27 cellular contexts compared by ENCODE assay signal in genomic region chr5:178242416-178242815, GRCh38. TPM values are rescaled to one million over a fixed set of nuclear protein-coding genes. Genes with fewer than 3 reads are reported as not detected.
A peak's percentile ranks its signal among the peaks of the same experiment; 100 is the strongest.
DNase-seq lines count a peak whose midpoint lies in the region; ATAC-seq and TF ChIP-seq lines count a peak whose summit lies in the region.
"Had no signal": no experiment of that assay in that cellular context is flagged by ENCODE, and none has a peak within 500 bp of the region (broad histone marks: within the 10 kb centered on the region; RNA-seq: fewer than 3 reads in every experiment).

No MANE protein-coding gene starts in this region.

- H3K27me3 ChIP-seq in right cardiac atrium (ENCODE audit: control insufficient read depth, insufficient read depth): no peaks in the 10 kb centered on the region
- H3K27me3 ChIP-seq: gastrocnemius medialis, vagina had no signal

- POLR2A ChIA-PET in activated CD4-positive, alpha-beta memory T cell treated with anti-CD3 and anti-CD28 coated beads, Interleukin-2, amount 10 ng/mL, durations not matched to agents 7 days and 5 days (lab: Charles Lee): no interaction called here
- POLR2A ChIA-PET in activated CD4-positive, alpha-beta memory T cell treated with anti-CD3 and anti-CD28 coated beads for 36 hours (lab: Charles Lee): no interaction called here
- POLR2A ChIA-PET in activated CD8-positive, alpha-beta T cell treated with anti-CD3 and anti-CD28 coated beads for 36 hours (lab: Charles Lee): interaction anchor here (1.5 to 21.3 kb wide), 2 partner anchors 8 to 30 kb away, joined by 4 to 431 read pairs; partner anchors contain the start of gene HNRNPAB

- CTCF ChIA-PET in activated CD4-positive, alpha-beta memory T cell treated with anti-CD3 and anti-CD28 coated beads, Interleukin-2, amount 10 ng/mL, durations not matched to agents 7 days and 5 days (lab: Charles Lee): no interaction called here
- CTCF ChIA-PET in activated CD4-positive, alpha-beta memory T cell treated with anti-CD3 and anti-CD28 coated beads for 36 hours (lab: Charles Lee): no interaction called here
- CTCF ChIA-PET in activated CD8-positive, alpha-beta T cell treated with anti-CD3 and anti-CD28 coated beads for 36 hours (lab: Charles Lee): no interaction called here

- whole genome bisulfite sequencing in right cardiac atrium: 60% methylated on average over 10 of the region's 10 CpGs

- no peaks in the 10 kb centered on the region for H3K27me3 Mint-ChIP-seq in activated CD4-positive, alpha-beta memory T cell treated with anti-CD3 and anti-CD28 coated beads, Interleukin-2, amount 10 ng/mL, durations not matched to agents 7 days and 5 days
- H3K27me3 Mint-ChIP-seq in activated CD4-positive, alpha-beta memory T cell treated with anti-CD3 and anti-CD28 coated beads for 36 hours: no peaks in the 10 kb centered on the region
- H3K27me3 Mint-ChIP-seq in activated CD8-positive, alpha-beta T cell treated with anti-CD3 and anti-CD28 coated beads for 36 hours: no peaks in the 10 kb centered on the region
- H3K27me3 Mint-ChIP-seq: activated CD4-positive, alpha-beta T cell treated with anti-CD3 and anti-CD28 coated beads for 36 hours; effector memory CD8-positive, alpha-beta T cell had no signal

- TF ChIP-seq CTCF in activated CD8-positive, alpha-beta T cell treated with anti-CD3 and anti-CD28 coated beads for 36 hours (IDR thresholded peaks at IDR 0.05): no peak

- no peak overlapping the region for H3K4me3 ChIP-seq in right cardiac atrium (ENCODE audit: low read length)
- H3K4me3 ChIP-seq: esophagus muscularis mucosa, gastrocnemius medialis, vagina had no signal

- no peak for ATAC-seq in activated CD8-positive, alpha-beta T cell treated with anti-CD3 and anti-CD28 coated beads for 36 hours
- peak; percentile 10 to 66 for ATAC-seq in right cardiac atrium
- ATAC-seq in stimulated activated effector memory CD8-positive, alpha-beta T cell treated with anti-CD3 and anti-CD28 coated beads, Interleukin-12 subunit alpha, Interleukin-12 subunit beta, amount 100 ng/mL, for 72 hours: no peak
- ATAC-seq: activated CD4-positive, alpha-beta T cell treated with anti-CD3 and anti-CD28 coated beads for 36 hours; gastrocnemius medialis; left colon had no signal

- H3K9me3 Mint-ChIP-seq in activated CD4-positive, alpha-beta memory T cell treated with anti-CD3 and anti-CD28 coated beads, Interleukin-2, amount 10 ng/mL, durations not matched to agents 7 days and 5 days: no peaks in the 10 kb centered on the region
- H3K9me3 Mint-ChIP-seq in activated CD4-positive, alpha-beta memory T cell treated with anti-CD3 and anti-CD28 coated beads for 36 hours: no peaks in the 10 kb centered on the region
- H3K9me3 Mint-ChIP-seq in activated CD8-positive, alpha-beta T cell treated with anti-CD3 and anti-CD28 coated beads for 36 hours: no peaks in the 10 kb centered on the region
- no peaks in the 10 kb centered on the region for H3K9me3 Mint-ChIP-seq in stimulated activated effector memory CD8-positive, alpha-beta T cell treated with anti-CD3 and anti-CD28 coated beads, Interleukin-12 subunit alpha, Interleukin-12 subunit beta, amount 100 ng/mL, for 72 hours
- H3K9me3 Mint-ChIP-seq: activated naive CD4-positive, alpha-beta T cell treated with anti-CD3 and anti-CD28 coated beads for 36 hours; effector memory CD8-positive, alpha-beta T cell; mesothelial cell of epicardium had no signal

- DNase-seq in activated CD4-positive, alpha-beta memory T cell treated with anti-CD3 and anti-CD28 coated beads, Interleukin-2, amount 10 ng/mL, durations not matched to agents 7 days and 5 days: no peak
- DNase-seq in activated CD4-positive, alpha-beta memory T cell treated with anti-CD3 and anti-CD28 coated beads for 36 hours: no peak
- DNase-seq in activated CD8-positive, alpha-beta T cell treated with anti-CD3 and anti-CD28 coated beads for 36 hours: no peak
- peak in 2 of 3 donors; percentile 77 for DNase-seq in right cardiac atrium
- DNase-seq in stimulated activated effector memory CD8-positive, alpha-beta T cell treated with anti-CD3 and anti-CD28 coated beads, Interleukin-12 subunit alpha, Interleukin-12 subunit beta, amount 100 ng/mL, for 72 hours (ENCODE audit: low spot score in 2 of 2): no peak
- DNase-seq in NAMALWA (ENCODE audit: low spot score): no peak
- DNase-seq in nucleus accumbens (lab: John Stamatoyannopoulos, UW): no peak
- DNase-seq in NCI-H774 (lab: John Stamatoyannopoulos, UW): no peak
- DNase-seq: activated CD4-positive, alpha-beta T cell treated with anti-CD3 and anti-CD28 coated beads for 36 hours; activated naive CD4-positive, alpha-beta T cell treated with anti-CD3 and anti-CD28 coated beads for 36 hours; DMS153; effector memory CD8-positive, alpha-beta T cell; gastrocnemius medialis; GF-D8; left colon; NCI-H146; NCI-H524 treated with DMSO at 0.1 percent for 48 hours; retina; stimulated activated CD4-positive, alpha-beta T cell treated with anti-CD3 and anti-CD28 coated beads, Interleukin-4, amount 100 ng/mL, for 4 hours had no signal

- H3K4me3 Mint-ChIP-seq in activated CD4-positive, alpha-beta memory T cell treated with anti-CD3 and anti-CD28 coated beads, Interleukin-2, amount 10 ng/mL, durations not matched to agents 7 days and 5 days: no peak overlapping the region
- no peak overlapping the region for H3K4me3 Mint-ChIP-seq in activated CD4-positive, alpha-beta memory T cell treated with anti-CD3 and anti-CD28 coated beads for 36 hours
- H3K4me3 Mint-ChIP-seq in activated CD8-positive, alpha-beta T cell treated with anti-CD3 and anti-CD28 coated beads for 36 hours: peak overlapping the region; percentile 5
- H3K4me3 Mint-ChIP-seq in stimulated activated effector memory CD8-positive, alpha-beta T cell treated with anti-CD3 and anti-CD28 coated beads, Interleukin-12 subunit alpha, Interleukin-12 subunit beta, amount 100 ng/mL, for 72 hours: peak overlapping the region; percentile 74
- H3K4me3 Mint-ChIP-seq: activated CD4-positive, alpha-beta T cell treated with anti-CD3 and anti-CD28 coated beads for 36 hours; activated naive CD4-positive, alpha-beta T cell treated with anti-CD3 and anti-CD28 coated beads for 36 hours; mesothelial cell of epicardium had no signal

- H3K36me3 Mint-ChIP-seq in activated CD4-positive, alpha-beta memory T cell treated with anti-CD3 and anti-CD28 coated beads, Interleukin-2, amount 10 ng/mL, durations not matched to agents 7 days and 5 days (ENCODE audit: low read depth): no peaks in the 10 kb centered on the region
- no peaks in the 10 kb centered on the region for H3K36me3 Mint-ChIP-seq in activated CD4-positive, alpha-beta memory T cell treated with anti-CD3 and anti-CD28 coated beads for 36 hours
- H3K36me3 Mint-ChIP-seq in activated CD8-positive, alpha-beta T cell treated with anti-CD3 and anti-CD28 coated beads for 36 hours (ENCODE audit: low read depth): no peaks in the 10 kb centered on the region
- peaks cover 11% of the 10 kb centered on the region for H3K36me3 Mint-ChIP-seq in stimulated activated effector memory CD8-positive, alpha-beta T cell treated with anti-CD3 and anti-CD28 coated beads, Interleukin-12 subunit alpha, Interleukin-12 subunit beta, amount 100 ng/mL, for 72 hours
- H3K36me3 Mint-ChIP-seq: mesothelial cell of epicardium had no signal

- no peak overlapping the region for H3K27ac ChIP-seq in right cardiac atrium (ENCODE audit: low read length)
- H3K27ac ChIP-seq: gastrocnemius medialis, RWPE1, vagina had no signal

- intact Hi-C loops in activated CD4-positive, alpha-beta memory T cell treated with anti-CD3 and anti-CD28 coated beads for 36 hours (cut with micrococcal nuclease): no loop called here
- intact Hi-C loops in activated CD8-positive, alpha-beta T cell treated with anti-CD3 and anti-CD28 coated beads for 36 hours (cut with micrococcal nuclease): no loop called here
- intact Hi-C loops in right cardiac atrium (cut with DNase I): no loop called here

- peaks cover 44% of the 10 kb centered on the region for H3K4me1 Mint-ChIP-seq in activated CD4-positive, alpha-beta memory T cell treated with anti-CD3 and anti-CD28 coated beads, Interleukin-2, amount 10 ng/mL, durations not matched to agents 7 days and 5 days
- peaks cover 33% of the 10 kb centered on the region for H3K4me1 Mint-ChIP-seq in activated CD4-positive, alpha-beta memory T cell treated with anti-CD3 and anti-CD28 coated beads for 36 hours (ENCODE audit: low read depth)
- H3K4me1 Mint-ChIP-seq in activated CD8-positive, alpha-beta T cell treated with anti-CD3 and anti-CD28 coated beads for 36 hours (ENCODE audit: low read depth): peaks cover 49% of the 10 kb centered on the region
- H3K4me1 Mint-ChIP-seq in stimulated activated effector memory CD8-positive, alpha-beta T cell treated with anti-CD3 and anti-CD28 coated beads, Interleukin-12 subunit alpha, Interleukin-12 subunit beta, amount 100 ng/mL, for 72 hours: peaks cover 56% of the 10 kb centered on the region
- H3K4me1 Mint-ChIP-seq: mesothelial cell of epicardium had no signal

- H3K4me1 ChIP-seq in right cardiac atrium (ENCODE audit: control insufficient read depth, insufficient read depth, low read length): peaks cover 8% of the 10 kb centered on the region

- no peaks in the 10 kb centered on the region for H3K9me3 ChIP-seq in right cardiac atrium (ENCODE audit: control insufficient read depth, low read length)
- H3K9me3 ChIP-seq: esophagus muscularis mucosa, gastrocnemius medialis, vagina had no signal

- H3K27ac Mint-ChIP-seq in activated CD4-positive, alpha-beta memory T cell treated with anti-CD3 and anti-CD28 coated beads, Interleukin-2, amount 10 ng/mL, durations not matched to agents 7 days and 5 days: peak overlapping the region; percentile 53
- H3K27ac Mint-ChIP-seq in activated CD4-positive, alpha-beta memory T cell treated with anti-CD3 and anti-CD28 coated beads for 36 hours: no peak overlapping the region
- H3K27ac Mint-ChIP-seq in activated CD8-positive, alpha-beta T cell treated with anti-CD3 and anti-CD28 coated beads for 36 hours: peak overlapping the region; percentile 73
- peak overlapping the region; percentile 90 for H3K27ac Mint-ChIP-seq in stimulated activated effector memory CD8-positive, alpha-beta T cell treated with anti-CD3 and anti-CD28 coated beads, Interleukin-12 subunit alpha, Interleukin-12 subunit beta, amount 100 ng/mL, for 72 hours
- H3K27ac Mint-ChIP-seq: activated CD4-positive, alpha-beta T cell treated with anti-CD3 and anti-CD28 coated beads for 36 hours; activated naive CD4-positive, alpha-beta T cell treated with anti-CD3 and anti-CD28 coated beads for 36 hours; mesothelial cell of epicardium had no signal

RNA-seq across cellular contexts. Expression of gene PHYKPL, which starts 9.8 kb away (rescaled TPM):
- 100 to 1,000 TPM; 106 to 112 TPM for total RNA-seq in activated CD4-positive, alpha-beta memory T cell treated with anti-CD3 and anti-CD28 coated beads, Interleukin-2, amount 10 ng/mL, durations not matched to agents 7 days and 5 days
- total RNA-seq in activated CD4-positive, alpha-beta memory T cell treated with anti-CD3 and anti-CD28 coated beads for 36 hours: 10 to 100 TPM; 49.3 to 58.0 TPM
- total RNA-seq in activated CD8-positive, alpha-beta T cell treated with anti-CD3 and anti-CD28 coated beads for 36 hours: 10 to 100 TPM; 60.4 to 62.1 TPM
- 10 to 100 TPM; 41.0 to 53.6 (median 48.5) TPM for total RNA-seq in right cardiac atrium
- polyA plus RNA-seq in right cardiac atrium: 35.3 TPM

RNA-seq across cellular contexts. Expression of gene HNRNPAB, which starts 38.1 kb away (rescaled TPM):
- 100 to 1,000 TPM; 177 to 186 TPM for total RNA-seq in activated CD4-positive, alpha-beta memory T cell treated with anti-CD3 and anti-CD28 coated beads, Interleukin-2, amount 10 ng/mL, durations not matched to agents 7 days and 5 days
- total RNA-seq in activated CD4-positive, alpha-beta memory T cell treated with anti-CD3 and anti-CD28 coated beads for 36 hours: 100 to 1,000 TPM; 313 to 316 TPM
- total RNA-seq in activated CD8-positive, alpha-beta T cell treated with anti-CD3 and anti-CD28 coated beads for 36 hours: 100 to 1,000 TPM; 392 to 399 TPM
- 100 to 1,000 TPM in 1 of 4 donors, 10 to 100 TPM in 3; 75.3 to 125 (median 86.9) TPM for total RNA-seq in right cardiac atrium
- 88.2 TPM for polyA plus RNA-seq in right cardiac atrium

RNA-seq across cellular contexts. Expression of gene GMCL2, which starts 55.2 kb away (rescaled TPM):
- total RNA-seq in activated CD4-positive, alpha-beta memory T cell treated with anti-CD3 and anti-CD28 coated beads, Interleukin-2, amount 10 ng/mL, durations not matched to agents 7 days and 5 days: not detected
- total RNA-seq in activated CD4-positive, alpha-beta memory T cell treated with anti-CD3 and anti-CD28 coated beads for 36 hours: not detected
- not detected for total RNA-seq in activated CD8-positive, alpha-beta T cell treated with anti-CD3 and anti-CD28 coated beads for 36 hours
- total RNA-seq in right cardiac atrium: not detected
- polyA plus RNA-seq in right cardiac atrium: not detected
- total RNA-seq: activated CD4-positive, alpha-beta T cell treated with anti-CD3 and anti-CD28 coated beads for 36 hours; activated naive CD4-positive, alpha-beta T cell treated with anti-CD3 and anti-CD28 coated beads for 36 hours; astrocyte; chondrocyte; esophagus muscularis mucosa; gastrocnemius medialis; left colon; M059J; mesothelial cell of epicardium; temporal lobe; vagina had no signal

Comparison
In these comparisons a context has a peak if more than half of its experiments do, and no peak if none do; other contexts are left out.
1. DNase-seq: peak in right cardiac atrium (2 of 3); none in activated CD4-positive, alpha-beta memory T cell treated with anti-CD3 and anti-CD28 coated beads, Interleukin-2, amount 10 ng/mL, durations not matched to agents 7 days and 5 days (single experiment), activated CD4-positive, alpha-beta memory T cell treated with anti-CD3 and anti-CD28 coated beads for 36 hours (single experiment), activated CD8-positive, alpha-beta T cell treated with anti-CD3 and anti-CD28 coated beads for 36 hours (single experiment), stimulated activated effector memory CD8-positive, alpha-beta T cell treated with anti-CD3 and anti-CD28 coated beads, Interleukin-12 subunit alpha, Interleukin-12 subunit beta, amount 100 ng/mL, for 72 hours (0 of 2), NAMALWA (single experiment), nucleus accumbens (0 of 56) and NCI-H774 (single experiment).
2. H3K4me3 Mint-ChIP-seq: peak in activated CD8-positive, alpha-beta T cell treated with anti-CD3 and anti-CD28 coated beads for 36 hours (single experiment) and stimulated activated effector memory CD8-positive, alpha-beta T cell treated with anti-CD3 and anti-CD28 coated beads, Interleukin-12 subunit alpha, Interleukin-12 subunit beta, amount 100 ng/mL, for 72 hours (single experiment); none in activated CD4-positive, alpha-beta memory T cell treated with anti-CD3 and anti-CD28 coated beads, Interleukin-2, amount 10 ng/mL, durations not matched to agents 7 days and 5 days (single experiment) and activated CD4-positive, alpha-beta memory T cell treated with anti-CD3 and anti-CD28 coated beads for 36 hours (single experiment).
3. ATAC-seq: peak in right cardiac atrium (2 of 2); none in activated CD8-positive, alpha-beta T cell treated with anti-CD3 and anti-CD28 coated beads for 36 hours (single experiment) and stimulated activated effector memory CD8-positive, alpha-beta T cell treated with anti-CD3 and anti-CD28 coated beads, Interleukin-12 subunit alpha, Interleukin-12 subunit beta, amount 100 ng/mL, for 72 hours (single experiment).